32 cellular contexts compared by ENCODE assay signal in the genomic region with DNA sequence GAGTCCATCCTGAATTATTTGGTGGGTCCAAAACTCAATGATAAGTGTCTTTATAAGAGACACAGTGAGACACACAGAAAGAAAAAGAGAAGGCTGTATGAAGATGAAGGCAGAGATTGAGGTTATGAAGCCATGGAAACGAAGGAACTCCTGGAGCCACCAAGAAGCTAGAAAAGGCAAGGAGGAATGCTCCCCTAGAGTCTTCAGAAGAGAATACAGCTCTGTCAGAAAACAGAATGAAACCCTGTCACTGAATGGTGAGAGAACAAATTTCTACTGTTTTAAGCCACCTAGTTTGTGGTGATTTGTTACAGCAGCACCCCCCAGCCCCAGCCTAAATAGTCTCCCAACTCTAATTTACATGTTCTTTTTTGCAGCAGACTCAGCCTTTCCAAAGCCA.
"Had no signal": no experiment of that assay in that cellular context is flagged by ENCODE, and none has a peak within 500 bp of the region (broad histone marks: within the 10 kb centered on the region; RNA-seq: fewer than 3 reads in every experiment).

No MANE protein-coding gene starts in this region.

- H3K9me3 ChIP-seq: adrenal gland, ascending aorta had no signal

- H3K36me3 Mint-ChIP-seq: activated naive CD8-positive, alpha-beta T cell treated with anti-CD3 and anti-CD28 coated beads for 36 hours; brain; T-cell had no signal

- DNase-seq: activated CD4-positive, alpha-beta T cell treated with anti-CD3 and anti-CD28 coated beads for 1 hour; activated CD4-positive, alpha-beta T cell treated with anti-CD3 and anti-CD28 coated beads for 36 hours; activated CD4-positive, alpha-beta T cell treated with anti-CD3 and anti-CD28 coated beads for 48 hours; activated CD4-positive, alpha-beta T cell treated with anti-CD3 and anti-CD28 coated beads, Interleukin-2, amount 10 ng/mL, durations not matched to agents 7 days and 5 days; activated CD4-positive, alpha-beta T cell treated with anti-CD3 and anti-CD28 coated beads, Interleukin-2, amount 50 U/mL, for 48 hours; activated CD4-positive, CD25-positive, alpha-beta regulatory T cell; activated CD8-positive, alpha-beta memory T cell treated with anti-CD3 and anti-CD28 coated beads, Interleukin-2, amount 50 U/mL, for 4 hours; activated CD8-positive, alpha-beta T cell treated with anti-CD3 and anti-CD28 coated beads for 36 hours; activated effector memory CD4-positive, alpha-beta T cell treated with anti-CD3 and anti-CD28 coated beads, Interleukin-2, amount 50 U/mL, for 16 hours; activated gamma-delta T cell treated with Interleukin-2 at 50 U/mL for 16 hours; activated naive CD4-positive, alpha-beta T cell; activated naive CD4-positive, alpha-beta T cell treated with anti-CD3 and anti-CD28 coated beads for 36 hours; activated naive CD4-positive, alpha-beta T cell treated with anti-CD3 and anti-CD28 coated beads, Interleukin-2, amount 50 U/mL, for 16 hours; activated naive CD8-positive, alpha-beta T cell treated with anti-CD3 and anti-CD28 coated beads for 36 hours; activated T-cell treated with anti-CD3 and anti-CD28 coated beads for 4 hours; activated T-cell treated with anti-CD3 and anti-CD28 coated beads, Interleukin-2, amount 50 U/mL, for 1 hour; activated T-cell treated with anti-CD3 and anti-CD28 coated beads, Interleukin-2, amount 50 U/mL, for 4 hours; activated T-cell treated with anti-CD3 and anti-CD28 coated beads, Interleukin-2, amount 50 U/mL, for 72 hours; adrenal gland; amniotic stem cell; caudate nucleus; cerebellar nuclear complex; T-cell; T-helper 17 cell had no signal

- H3K4me1 Mint-ChIP-seq: activated CD4-positive, alpha-beta T cell treated with anti-CD3 and anti-CD28 coated beads for 36 hours; activated CD4-positive, alpha-beta T cell treated with anti-CD3 and anti-CD28 coated beads, Interleukin-2, amount 10 ng/mL, durations not matched to agents 7 days and 5 days; activated naive CD8-positive, alpha-beta T cell treated with anti-CD3 and anti-CD28 coated beads for 36 hours; activated T-helper 17 cell treated with anti-CD3 and anti-CD28 coated beads, Interleukin-2, amount 50 U/mL, for 72 hours; central memory CD8-positive, alpha-beta T cell; T-cell; T-helper 17 cell had no signal

- H3K27ac Mint-ChIP-seq: activated CD4-positive, alpha-beta T cell treated with anti-CD3 and anti-CD28 coated beads for 36 hours; activated CD4-positive, alpha-beta T cell treated with anti-CD3 and anti-CD28 coated beads, Interleukin-2, amount 10 ng/mL, durations not matched to agents 7 days and 5 days; activated CD8-positive, alpha-beta T cell treated with anti-CD3 and anti-CD28 coated beads for 36 hours; activated naive CD4-positive, alpha-beta T cell treated with anti-CD3 and anti-CD28 coated beads for 36 hours; activated naive CD4-positive, alpha-beta T cell treated with anti-CD3 and anti-CD28 coated beads, Interleukin-2, amount 50 U/mL, for 72 hours; activated naive CD8-positive, alpha-beta T cell treated with anti-CD3 and anti-CD28 coated beads for 36 hours; activated T-cell treated with anti-CD3 and anti-CD28 coated beads, Interleukin-2, amount 50 U/mL, for 72 hours; activated T-helper 1 cell treated with anti-CD3 and anti-CD28 coated beads, Interleukin-12 subunit alpha, Interleukin-12 subunit beta, Interleukin-2, Interleukin-4 antibody, amounts not matched to agents 30 ng/mL and 10 ng/mL and 1 ng/mL, durations not matched to agents 14 hours and 24 hours and 36 hours; activated T-helper 17 cell treated with anti-CD3 and anti-CD28 coated beads, Interleukin-2, amount 50 U/mL, for 72 hours; brain; T-cell; T-helper 17 cell had no signal

- H3K36me3 ChIP-seq: adrenal gland, ascending aorta, cardiac muscle cell had no signal

- H3K4me1 ChIP-seq: adrenal gland, ascending aorta had no signal

- H3K4me3 Mint-ChIP-seq: activated CD4-positive, alpha-beta T cell treated with anti-CD3 and anti-CD28 coated beads for 36 hours; activated CD4-positive, alpha-beta T cell treated with anti-CD3 and anti-CD28 coated beads, Interleukin-2, amount 10 ng/mL, durations not matched to agents 7 days and 5 days; activated CD8-positive, alpha-beta T cell treated with anti-CD3 and anti-CD28 coated beads for 36 hours; activated naive CD4-positive, alpha-beta T cell treated with anti-CD3 and anti-CD28 coated beads for 36 hours; activated naive CD8-positive, alpha-beta T cell treated with anti-CD3 and anti-CD28 coated beads for 36 hours; activated T-cell treated with anti-CD3 and anti-CD28 coated beads, Interleukin-2, amount 50 U/mL, for 4 hours; activated T-cell treated with anti-CD3 and anti-CD28 coated beads, Interleukin-2, amount 50 U/mL, for 72 hours; activated T-helper 1 cell treated with anti-CD3 and anti-CD28 coated beads, Interleukin-12 subunit alpha, Interleukin-12 subunit beta, Interleukin-2, Interleukin-4 antibody, amounts not matched to agents 30 ng/mL and 10 ng/mL and 1 ng/mL, durations not matched to agents 14 hours and 24 hours and 36 hours; activated T-helper 17 cell treated with anti-CD3 and anti-CD28 coated beads, Interleukin-2, amount 50 U/mL, for 72 hours; brain; central memory CD8-positive, alpha-beta T cell; T-cell; T-helper 17 cell had no signal

- H3K9me3 Mint-ChIP-seq: activated T-helper 1 cell treated with anti-CD3 and anti-CD28 coated beads, Interleukin-12 subunit alpha, Interleukin-12 subunit beta, Interleukin-2, Interleukin-4 antibody, amounts not matched to agents 30 ng/mL and 10 ng/mL and 1 ng/mL, durations not matched to agents 14 hours and 24 hours and 36 hours had no signal

- H3K4me3 ChIP-seq: adrenal gland, ascending aorta, cardiac muscle cell had no signal

- H3K27me3 ChIP-seq: adrenal gland, ascending aorta, cardiac muscle cell had no signal

- H3K27ac ChIP-seq: adrenal gland, ascending aorta, cardiac muscle cell, VCaP had no signal

- H3K27me3 Mint-ChIP-seq: activated CD4-positive, alpha-beta T cell treated with anti-CD3 and anti-CD28 coated beads for 36 hours; activated CD4-positive, alpha-beta T cell treated with anti-CD3 and anti-CD28 coated beads, Interleukin-2, amount 10 ng/mL, durations not matched to agents 7 days and 5 days; activated CD8-positive, alpha-beta T cell treated with anti-CD3 and anti-CD28 coated beads for 36 hours; activated naive CD8-positive, alpha-beta T cell treated with anti-CD3 and anti-CD28 coated beads for 36 hours; activated T-helper 17 cell treated with anti-CD3 and anti-CD28 coated beads, Interleukin-2, amount 50 U/mL, for 72 hours; brain; central memory CD8-positive, alpha-beta T cell; T-cell; T-helper 17 cell had no signal
